Comparison of ENCODE assay signal across 38 cellular contexts in the genomic region with DNA sequence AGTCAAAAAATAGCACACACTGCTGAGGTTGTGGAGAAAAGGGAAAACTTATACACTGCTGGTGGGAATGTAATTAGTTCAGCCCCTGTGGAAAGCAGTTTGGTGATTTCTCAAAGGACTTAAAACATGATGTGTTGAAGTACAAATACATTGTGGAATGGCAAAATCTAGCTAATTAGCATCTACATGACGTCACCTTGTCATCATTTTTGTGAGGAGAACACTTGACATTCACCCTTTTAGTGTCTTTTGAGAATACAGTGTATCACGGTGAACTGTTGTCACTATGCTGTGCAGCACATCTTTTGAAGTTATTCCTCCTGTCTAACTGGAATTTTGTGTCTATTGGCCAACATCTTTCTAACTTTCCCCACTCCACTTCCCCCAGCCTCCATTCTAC. TPM values are rescaled to one million over a fixed set of nuclear protein-coding genes. Genes with fewer than 3 reads are reported as not detected.
"Had no signal": no experiment of that assay in that cellular context is flagged by ENCODE, and none has a peak within 500 bp of the region (broad histone marks: within the 10 kb centered on the region; RNA-seq: fewer than 3 reads in every experiment).

No MANE protein-coding gene starts in this region.

- H3K4me3 ChIP-seq: left lung, lower lobe of right lung, pancreas, prostate gland, sigmoid colon, smooth muscle cell, tibial nerve, upper lobe of left lung, vagina had no signal

- H3K4me1 ChIP-seq: left lung, lower lobe of right lung, pancreas, prostate gland, sigmoid colon, tibial nerve, upper lobe of left lung, vagina had no signal

- H3K27ac Mint-ChIP-seq: immature natural killer cell; naive B cell; natural killer cell treated with Interleukin-12 subunit alpha and Interleukin-12 subunit beta and Interleukin-15 and Interleukin-18, amount 100 ng/mL, for 72 hours; stimulated activated memory B cell treated with anti-CD40 and anti-IgM and Interleukin-4, amounts not matched to agents 10 μg/mL and 1 μg/mL and 100 μg/mL, for 72 hours; stimulated activated naive CD8-positive, alpha-beta T cell treated with anti-CD3 and anti-CD28 coated beads, Interleukin-15, amount 100 ng/mL, for 72 hours had no signal

- FAIRE-seq: islet of Langerhans, kidney, pancreas had no signal

- H3K27ac ChIP-seq: left lung, lower lobe of right lung, pancreas, prostate gland, sigmoid colon, tibial nerve, upper lobe of left lung, vagina had no signal

- H3K36me3 ChIP-seq: left lung, lower lobe of right lung, pancreas, prostate gland, sigmoid colon, tibial nerve, upper lobe of left lung, vagina had no signal

- H3K4me1 Mint-ChIP-seq: immature natural killer cell; naive B cell; neural crest cell; stimulated activated memory B cell treated with anti-CD40 and anti-IgM and Interleukin-4, amounts not matched to agents 10 μg/mL and 1 μg/mL and 100 μg/mL, for 72 hours; stimulated activated naive CD8-positive, alpha-beta T cell treated with anti-CD3 and anti-CD28 coated beads, Interleukin-15, amount 100 ng/mL, for 72 hours had no signal

- DNase-seq: hypothalamus; immature natural killer cell; kidney; left colon; left lung; lower lobe of right lung; mammary epithelial cell; mesenchymal stem cell; naive B cell; nucleus accumbens; pancreas; posterior cingulate gyrus; retina; right cardiac atrium; sigmoid colon; stimulated activated CD4-positive, alpha-beta T cell treated with anti-CD3 and anti-CD28 coated beads, Interleukin-1b, Interleukin-23, amount 100 ng/mL, for 48 hours; stimulated activated CD4-positive, alpha-beta T cell treated with anti-CD3 and anti-CD28 coated beads, Interleukin-2, amount 100 ng/mL, for 48 hours; stimulated activated CD4-positive, alpha-beta T cell treated with anti-CD3 and anti-CD28 coated beads, Interleukin-4, amount 100 ng/mL, for 4 hours; stimulated activated CD8-positive, alpha-beta memory T cell treated with anti-CD3 and anti-CD28 coated beads, Interleukin-4, amount 100 ng/mL, for 48 hours; stimulated activated naive CD4-positive, alpha-beta T cell treated with Interleukin-2 at 50 U/mL for 16 hours; stimulated activated naive CD8-positive, alpha-beta T cell treated with anti-CD3 and anti-CD28 coated beads, Interleukin-15, amount 100 ng/mL, for 72 hours; substantia nigra; upper lobe of left lung had no signal

- H3K4me2 ChIP-seq: smooth muscle cell had no signal

- ATAC-seq: left colon; left lung; lower lobe of right lung; natural killer cell treated with Interleukin-12 subunit alpha and Interleukin-12 subunit beta and Interleukin-15 and Interleukin-18, amount 100 ng/mL, for 72 hours; pancreas; right cardiac atrium; stimulated activated memory B cell treated with anti-CD40 and anti-IgM and Interleukin-4, amounts not matched to agents 10 μg/mL and 1 μg/mL and 100 μg/mL, for 72 hours; stimulated activated naive CD8-positive, alpha-beta T cell treated with anti-CD3 and anti-CD28 coated beads, Interleukin-15, amount 100 ng/mL, for 72 hours had no signal

- H3K9me3 Mint-ChIP-seq: immature natural killer cell; natural killer cell treated with Interleukin-12 subunit alpha and Interleukin-12 subunit beta and Interleukin-15 and Interleukin-18, amount 100 ng/mL, for 72 hours; stimulated activated naive CD8-positive, alpha-beta T cell treated with anti-CD3 and anti-CD28 coated beads, Interleukin-15, amount 100 ng/mL, for 72 hours had no signal

- H3K36me3 Mint-ChIP-seq: immature natural killer cell; naive B cell; natural killer cell treated with Interleukin-12 subunit alpha and Interleukin-12 subunit beta and Interleukin-15 and Interleukin-18, amount 100 ng/mL, for 72 hours; stimulated activated memory B cell treated with anti-CD40 and anti-IgM and Interleukin-4, amounts not matched to agents 10 μg/mL and 1 μg/mL and 100 μg/mL, for 72 hours had no signal

- H3K27me3 ChIP-seq: tibial nerve, upper lobe of left lung, vagina had no signal

- H3K9me3 ChIP-seq: left lung, lower lobe of right lung, pancreas, prostate gland, tibial nerve, upper lobe of left lung, vagina had no signal

- H3K4me3 Mint-ChIP-seq: immature natural killer cell; naive B cell; natural killer cell treated with Interleukin-12 subunit alpha and Interleukin-12 subunit beta and Interleukin-15 and Interleukin-18, amount 100 ng/mL, for 72 hours; neural crest cell; stimulated activated memory B cell treated with anti-CD40 and anti-IgM and Interleukin-4, amounts not matched to agents 10 μg/mL and 1 μg/mL and 100 μg/mL, for 72 hours; stimulated activated naive CD8-positive, alpha-beta T cell treated with anti-CD3 and anti-CD28 coated beads, Interleukin-15, amount 100 ng/mL, for 72 hours had no signal

RNA-seq across cellular contexts. Expression of a gene that starts 5.6 kb away (rescaled TPM):
- total RNA-seq: kidney; left colon; left lung; liver; lower lobe of right lung; mammary epithelial cell; mucosa of gallbladder; natural killer cell treated with Interleukin-12 subunit alpha and Interleukin-12 subunit beta and Interleukin-15 and Interleukin-18, amount 100 ng/mL, for 72 hours; neural crest cell; osteoblast; pancreas; prostate gland; right cardiac atrium; sigmoid colon; skeletal muscle tissue; smooth muscle cell; temporal lobe; tibial nerve; upper lobe of left lung; urinary bladder; vagina had no signal
- polyA plus RNA-seq: immature natural killer cell, liver, mammary epithelial cell, pancreas, right cardiac atrium, sigmoid colon, smooth muscle cell, thymus, urinary bladder had no signal

RNA-seq across cellular contexts. Expression of a gene that starts 8.2 kb away (rescaled TPM):
- total RNA-seq: kidney; left colon; left lung; liver; lower lobe of right lung; mammary epithelial cell; mucosa of gallbladder; natural killer cell treated with Interleukin-12 subunit alpha and Interleukin-12 subunit beta and Interleukin-15 and Interleukin-18, amount 100 ng/mL, for 72 hours; neural crest cell; osteoblast; pancreas; right cardiac atrium; sigmoid colon; skeletal muscle tissue; smooth muscle cell; temporal lobe; upper lobe of left lung; urinary bladder had no signal
- polyA plus RNA-seq: immature natural killer cell, liver, pancreas, sigmoid colon, smooth muscle cell, urinary bladder had no signal

RNA-seq across cellular contexts. Expression of a gene that starts 8.2 kb away (rescaled TPM):
- total RNA-seq: left colon; mammary epithelial cell; natural killer cell treated with Interleukin-12 subunit alpha and Interleukin-12 subunit beta and Interleukin-15 and Interleukin-18, amount 100 ng/mL, for 72 hours; neural crest cell; osteoblast; right cardiac atrium; skeletal muscle tissue; smooth muscle cell; temporal lobe; upper lobe of left lung; urinary bladder had no signal
- polyA plus RNA-seq: immature natural killer cell, pancreas, smooth muscle cell had no signal

RNA-seq across cellular contexts. Expression of a gene that starts 42.8 kb away (rescaled TPM):
- total RNA-seq: kidney; left colon; left lung; liver; lower lobe of right lung; mammary epithelial cell; mucosa of gallbladder; natural killer cell treated with Interleukin-12 subunit alpha and Interleukin-12 subunit beta and Interleukin-15 and Interleukin-18, amount 100 ng/mL, for 72 hours; neural crest cell; osteoblast; pancreas; prostate gland; right cardiac atrium; sigmoid colon; skeletal muscle tissue; smooth muscle cell; temporal lobe; tibial nerve; upper lobe of left lung; urinary bladder; vagina had no signal
- polyA plus RNA-seq: immature natural killer cell, liver, mammary epithelial cell, pancreas, right cardiac atrium, sigmoid colon, smooth muscle cell, thymus, urinary bladder had no signal
